ENCODE assay signal across 36 cellular contexts in genomic region chr11:30895046-30895445, GRCh38.
"Had no signal": no experiment of that assay in that cellular context is flagged by ENCODE, and none has a peak within 500 bp of the region (broad histone marks: within the 10 kb centered on the region; RNA-seq: fewer than 3 reads in every experiment).

No MANE protein-coding gene starts in this region.

- H3K4me1 ChIP-seq: adrenal gland, body of pancreas, breast epithelium had no signal

- H3K27ac ChIP-seq: adrenal gland, body of pancreas, brain microvascular endothelial cell, breast epithelium, cardiac muscle cell, VCaP had no signal

- DNase-seq: activated B cell treated with CpG ODN at 0.5 μM for 24 hours; activated CD4-positive, alpha-beta memory T cell treated with anti-CD3 and anti-CD28 coated beads for 36 hours; activated CD4-positive, alpha-beta T cell treated with anti-CD3 and anti-CD28 coated beads for 4 hours; activated CD4-positive, alpha-beta T cell treated with anti-CD3 and anti-CD28 coated beads, Interleukin-2, amount 10 ng/mL, durations not matched to agents 24 days and 14 days; activated CD4-positive, alpha-beta T cell treated with anti-CD3 and anti-CD28 coated beads, Interleukin-2, amount 50 U/mL, for 1 hour; activated CD4-positive, alpha-beta T cell treated with anti-CD3 and anti-CD28 coated beads, Interleukin-2, amount 50 U/mL, for 4 hours; activated CD4-positive, CD25-positive, alpha-beta regulatory T cell treated with anti-CD3 and anti-CD28 coated beads, Interleukin-2, amount 50 U/mL, for 72 hours; activated CD8-positive, alpha-beta memory T cell treated with anti-CD3 and anti-CD28 coated beads, Interleukin-2, amount 50 U/mL, for 4 hours; activated CD8-positive, alpha-beta T cell treated with anti-CD3 and anti-CD28 coated beads for 36 hours; activated effector memory CD4-positive, alpha-beta T cell treated with anti-CD3 and anti-CD28 coated beads, Interleukin-2, amount 50 U/mL, for 16 hours; activated gamma-delta T cell treated with Interleukin-2 at 50 U/mL for 16 hours; activated naive CD4-positive, alpha-beta T cell; activated naive CD4-positive, alpha-beta T cell treated with anti-CD3 and anti-CD28 coated beads for 36 hours; activated naive CD4-positive, alpha-beta T cell treated with anti-CD3 and anti-CD28 coated beads, Interleukin-2, amount 50 U/mL, for 16 hours; activated naive CD8-positive, alpha-beta T cell treated with anti-CD3 and anti-CD28 coated beads for 36 hours; activated T-cell treated with anti-CD3 and anti-CD28 coated beads for 4 hours; activated T-cell treated with anti-CD3 and anti-CD28 coated beads, Interleukin-2, amount 50 U/mL, for 1 hour; activated T-cell treated with anti-CD3 and anti-CD28 coated beads, Interleukin-2, amount 50 U/mL, for 4 hours; activated T-cell treated with anti-CD3 and anti-CD28 coated beads, Interleukin-2, amount 50 U/mL, for 72 hours; adrenal gland; amniotic stem cell; aorta; body of pancreas; brain microvascular endothelial cell; caudate nucleus; cerebellar nuclear complex; T-helper 1 cell; T-helper 2 cell; T-helper 9 cell had no signal

- H3K4me3 ChIP-seq: adrenal gland, body of pancreas, breast epithelium, cardiac muscle cell had no signal

- FAIRE-seq: astrocyte, TTC549 had no signal

- H3K36me3 ChIP-seq: adrenal gland, brain microvascular endothelial cell, breast epithelium, cardiac muscle cell had no signal

- H3K27me3 ChIP-seq: adrenal gland, body of pancreas, brain microvascular endothelial cell, breast epithelium, cardiac muscle cell had no signal

- ATAC-seq: activated CD8-positive, alpha-beta T cell treated with anti-CD3 and anti-CD28 coated beads for 36 hours; activated naive CD4-positive, alpha-beta T cell treated with anti-CD3 and anti-CD28 coated beads, Interleukin-2, amount 50 U/mL, for 72 hours; activated T-cell treated with anti-CD3 and anti-CD28 coated beads, Interleukin-2, amount 50 U/mL, for 4 hours; activated T-cell treated with anti-CD3 and anti-CD28 coated beads, Interleukin-2, amount 50 U/mL, for 72 hours; activated T-helper 17 cell treated with anti-CD3 and anti-CD28 coated beads, Interleukin-2, amount 50 U/mL, for 72 hours; body of pancreas had no signal

- H3K9me3 ChIP-seq: adrenal gland, body of pancreas, breast epithelium had no signal
